Comparison of ENCODE assay signal across 26 cellular contexts in the genomic region with DNA sequence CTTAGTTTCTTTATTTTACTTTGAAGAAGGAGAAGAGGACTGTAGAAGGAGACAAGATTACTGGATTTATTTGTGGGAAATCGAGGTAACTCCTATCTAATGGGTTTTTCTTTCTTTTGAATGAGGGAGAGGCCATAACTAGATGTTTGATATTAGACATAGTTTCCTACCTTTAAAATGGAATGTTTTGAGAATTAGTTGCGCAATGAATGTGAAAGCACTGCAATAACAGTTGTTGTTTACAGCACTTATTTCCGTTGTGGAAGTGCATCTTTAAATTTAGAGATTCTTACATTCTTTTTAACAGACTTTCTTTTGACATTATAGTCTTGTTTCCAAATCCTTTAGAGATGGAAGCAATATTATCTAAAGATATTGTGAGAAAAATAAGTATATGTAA.
DNase-seq lines count a peak whose midpoint lies in the region; ATAC-seq, FAIRE-seq and TF ChIP-seq lines count a peak whose summit lies in the region.
"Had no signal": no experiment of that assay in that cellular context is flagged by ENCODE, and none has a peak within 500 bp of the region (broad histone marks: within the 10 kb centered on the region; RNA-seq: fewer than 3 reads in every experiment).

No MANE protein-coding gene starts in this region.

- no peaks in the 10 kb centered on the region for H3K9me3 ChIP-seq in adipocyte (ENCODE audit: control insufficient read depth, low read length)
- no peaks in the 10 kb centered on the region for H3K9me3 ChIP-seq in mesenchymal stem cell (ENCODE audit: control insufficient read depth, low read length)
- H3K9me3 ChIP-seq in prostate gland = no peaks in the 10 kb centered on the region
- H3K9me3 ChIP-seq: BLaER1, SJCRH30 had no signal

- no peak overlapping the region for H3K23ac ChIP-seq in mesenchymal stem cell (ENCODE audit: low read length in 2 of 2)

- no peak overlapping the region for H3K18ac ChIP-seq in mesenchymal stem cell (ENCODE audit: low read depth in 1 of 2, low read length in 2 of 2)

- no peak overlapping the region for H2BK12ac ChIP-seq in mesenchymal stem cell (ENCODE audit: low read length in 2 of 2)

- H2BK15ac ChIP-seq in mesenchymal stem cell (ENCODE audit: low read depth, poor library complexity, severe bottlenecking) = no peak overlapping the region

- DNase-seq in T-helper 1 cell (no peak), adipocyte (ENCODE audit: low read depth) (peak; percentile 17), mesenchymal stem cell (peak; percentile 31), GM12891 (ENCODE audit: insufficient read length, low spot score) (no peak), prostate gland (ENCODE audit: low spot score) (no peak)
- DNase-seq: 8988T; CD4-positive, CD25-positive, alpha-beta regulatory T cell; GM23248; MV-4-11; NCI-H1105 treated with DMSO at 0.1 percent for 48 hours; NCI-H146; NCI-H2029; NCI-H446; NCI-H524 treated with DMSO at 0.1 percent for 48 hours; NCI-H774; PC-9; SJCRH30 had no signal

- no peak overlapping the region for H3K4me3 ChIP-seq in adipocyte (ENCODE audit: low read length)
- no peak overlapping the region for H3K4me3 ChIP-seq in mesenchymal stem cell (ENCODE audit: insufficient read depth in 1 of 2, low read depth in 1 of 2, low read length in 2 of 2)
- no peak overlapping the region for H3K4me3 ChIP-seq in prostate gland
- H3K4me3 ChIP-seq: BLaER1, GM23248, PC-9, SJCRH30 had no signal

- H3K4me3 Mint-ChIP-seq in T-helper 1 cell treated with Interleukin-12 subunit alpha and Interleukin-12 subunit beta and Interleukin-4 antibody, amounts not matched to agents 30 μg/mL and 1 μg/mL, for 36 hours = peak overlapping the region; percentile 2
- H3K4me3 Mint-ChIP-seq: CD4-positive, CD25-positive, alpha-beta regulatory T cell had no signal

- H3K4me1 ChIP-seq in adipocyte (ENCODE audit: control insufficient read depth, insufficient read depth, low read length) (peaks cover 9% of the 10 kb centered on the region), mesenchymal stem cell (ENCODE audit: control insufficient read depth, insufficient read depth, low read depth, low read length) (peaks cover 1% of the 10 kb centered on the region), prostate gland (replicated peaks) (no peaks in the 10 kb centered on the region)
- H3K4me1 ChIP-seq: BLaER1, SJCRH30 had no signal

- no peak for TF ChIP-seq EP300 in Ishikawa (IDR thresholded peaks at IDR 0.05; ENCODE audit: borderline replicate concordance)

- H2BK120ac ChIP-seq in mesenchymal stem cell (ENCODE audit: low read depth, low read length) = no peak overlapping the region

- H3K27ac ChIP-seq in mesenchymal stem cell (ENCODE audit: low read length, poor library complexity, severe bottlenecking) (no peak overlapping the region), prostate gland (no peak overlapping the region)
- H3K27ac ChIP-seq: BLaER1, GM23248, KMS-11, PC-9, SJCRH30 had no signal

- peaks cover 6% of the 10 kb centered on the region for H3K36me3 Mint-ChIP-seq in T-helper 1 cell treated with Interleukin-12 subunit alpha and Interleukin-12 subunit beta and Interleukin-4 antibody, amounts not matched to agents 30 μg/mL and 1 μg/mL, for 36 hours (ENCODE audit: low read depth)
- H3K36me3 Mint-ChIP-seq: CD4-positive, CD25-positive, alpha-beta regulatory T cell had no signal

- no peak for TF ChIP-seq CTCF in prostate gland (IDR thresholded peaks at IDR 0.05)

- TF ChIP-seq POLR2A in GM12891 (IDR thresholded peaks at IDR 0.05; ENCODE audit: low read depth, low read length) = no peak
- no peak for TF ChIP-seq POLR2A in prostate gland (IDR thresholded peaks at IDR 0.05)

- intact Hi-C loops in prostate gland (cut with DNase I) = no loop called here

- no peak overlapping the region for H4K8ac ChIP-seq in mesenchymal stem cell (ENCODE audit: low read length)

- no peak overlapping the region for H2AK5ac ChIP-seq in mesenchymal stem cell (ENCODE audit: low read length, severe bottlenecking)

- no peak for FAIRE-seq in GM12891 (lab: Jason Lieb, UNC)
- FAIRE-seq: D721Med had no signal

- WGBS in mesenchymal stem cell = 94% methylated on average over 1 of the region's 3 CpGs
- WGBS in prostate gland = 88% methylated on average over 3 of the region's 3 CpGs

- H3K36me3 ChIP-seq in adipocyte (ENCODE audit: control insufficient read depth, insufficient read depth, low read length, severe bottlenecking) (no peaks in the 10 kb centered on the region), mesenchymal stem cell (ENCODE audit: control insufficient read depth in 1 of 2, insufficient read depth in 2 of 2, low read depth in 1 of 2, low read length in 2 of 2) (no peaks in the 10 kb centered on the region), prostate gland (no peaks in the 10 kb centered on the region)
- H3K36me3 ChIP-seq: BLaER1, SJCRH30 had no signal

- no peak for ATAC-seq in HG02981 (IDR thresholded peaks at IDR 0.05; ENCODE audit: unreplicated experiment)
- ATAC-seq: HCT116, Right ventricle myocardium inferior, SK-N-SH treated with all-trans-retinoic acid at 6 μM for 48 hours had no signal

- peaks cover 10% of the 10 kb centered on the region for H3K4me1 Mint-ChIP-seq in T-helper 1 cell treated with Interleukin-12 subunit alpha and Interleukin-12 subunit beta and Interleukin-4 antibody, amounts not matched to agents 30 μg/mL and 1 μg/mL, for 36 hours (ENCODE audit: low read depth)

- no peak overlapping the region for H2AFZ ChIP-seq in mesenchymal stem cell (ENCODE audit: low read depth, low read length)
- H2AFZ ChIP-seq: GM23248, PC-9 had no signal

- TF ChIP-seq RAD21 in Ishikawa (IDR thresholded peaks at IDR 0.05; ENCODE audit: low read depth) = no peak

- H3K27me3 ChIP-seq in adipocyte (replicated peaks; ENCODE audit: control insufficient read depth, insufficient read depth, low read length) (no peaks in the 10 kb centered on the region), mesenchymal stem cell (ENCODE audit: control insufficient read depth in 1 of 2, insufficient read depth in 1 of 2, low read length in 2 of 2) (no peaks in the 10 kb centered on the region), prostate gland (replicated peaks; ENCODE audit: insufficient read depth) (no peaks in the 10 kb centered on the region)
- H3K27me3 ChIP-seq: BLaER1, SJCRH30 had no signal

- H2BK5ac ChIP-seq in mesenchymal stem cell (ENCODE audit: low read depth, low read length, poor library complexity, severe bottlenecking) = no peak overlapping the region

- H3K9ac ChIP-seq in adipocyte (ENCODE audit: low read length) = no peak overlapping the region
- no peak overlapping the region for H3K9ac ChIP-seq in mesenchymal stem cell (ENCODE audit: low read length)
- H3K9ac ChIP-seq: BLaER1, GM23248, KMS-11 had no signal

- no peak overlapping the region for H3K4me2 ChIP-seq in mesenchymal stem cell (ENCODE audit: low read length, poor library complexity, severe bottlenecking)
- H3K4me2 ChIP-seq: BLaER1, KMS-11, PC-9 had no signal

- H3K14ac ChIP-seq in mesenchymal stem cell (ENCODE audit: low read length in 2 of 2) = no peak overlapping the region

- H3K4ac ChIP-seq in mesenchymal stem cell (ENCODE audit: low read depth in 1 of 2, low read length in 2 of 2) = no peak overlapping the region

- H3K9me3 Mint-ChIP-seq in T-helper 1 cell treated with Interleukin-12 subunit alpha and Interleukin-12 subunit beta and Interleukin-4 antibody, amounts not matched to agents 30 μg/mL and 1 μg/mL, for 36 hours = no peaks in the 10 kb centered on the region

- no peaks in the 10 kb centered on the region for H3K79me1 ChIP-seq in mesenchymal stem cell (replicated peaks; ENCODE audit: low read length, poor library complexity, severe bottlenecking)

- peaks cover 9% of the 10 kb centered on the region for H3K27me3 Mint-ChIP-seq in T-helper 1 cell treated with Interleukin-12 subunit alpha and Interleukin-12 subunit beta and Interleukin-4 antibody, amounts not matched to agents 30 μg/mL and 1 μg/mL, for 36 hours (ENCODE audit: low read depth)

- H4K91ac ChIP-seq in mesenchymal stem cell (ENCODE audit: low read length) = no peak overlapping the region

- no peak overlapping the region for H3K27ac Mint-ChIP-seq in T-helper 1 cell treated with Interleukin-12 subunit alpha and Interleukin-12 subunit beta and Interleukin-4 antibody, amounts not matched to agents 30 μg/mL and 1 μg/mL, for 36 hours
- H3K27ac Mint-ChIP-seq: CD4-positive, CD25-positive, alpha-beta regulatory T cell had no signal

TF ChIP-seq in GM12891, 5 proteins besides CTCF, POLR2A, EP300 and RAD21:
- no peak for TF ChIP-seq PAX5 (IDR thresholded peaks at IDR 0.05; ENCODE audit: insufficient read depth, low read length, severe bottlenecking)
- no peak for TF ChIP-seq TAF1 (IDR thresholded peaks at IDR 0.05; ENCODE audit: low read depth, low read length)
- TF ChIP-seq POU2F2 (IDR thresholded peaks at IDR 0.05; ENCODE audit: low read depth, low read length) = no peak
- TF ChIP-seq SPI1 (IDR thresholded peaks at IDR 0.05; ENCODE audit: low read depth, low read length) = no peak
- no peak for TF ChIP-seq POLR2AphosphoS5 (IDR thresholded peaks at IDR 0.05; ENCODE audit: low read depth, low read length)

Comparison
In these comparisons a context has a peak if more than half of its experiments do, and no peak if none do; other contexts are left out.
1. DNase-seq: peak in adipocyte (single experiment) and mesenchymal stem cell (single experiment); none in T-helper 1 cell (0 of 5), GM12891 (single experiment) and prostate gland (single experiment).